In the genomic region with DNA sequence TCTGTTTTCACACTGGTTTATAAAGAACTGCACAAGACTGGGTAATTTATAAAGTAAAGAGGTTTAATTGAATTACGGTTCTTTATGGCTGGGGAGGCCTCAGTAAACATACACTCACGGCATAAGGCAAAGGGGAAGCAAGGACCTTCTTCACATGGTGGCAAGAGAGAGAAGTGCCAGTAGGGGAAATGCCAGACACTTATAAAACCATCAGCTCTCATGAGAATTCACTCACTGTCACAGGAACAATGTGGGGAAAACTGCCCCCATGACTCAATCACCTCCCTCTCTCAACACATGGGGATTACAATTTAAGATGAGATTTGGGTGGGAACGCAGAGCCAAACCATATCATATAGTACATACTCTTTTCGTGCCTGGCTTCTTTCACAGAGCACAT, we compare ENCODE assay signal across 26 cellular contexts. TPM values are rescaled to one million over a fixed set of nuclear protein-coding genes. Genes with fewer than 3 reads are reported as not detected.
DNase-seq lines count a peak whose midpoint lies in the region; ATAC-seq, FAIRE-seq and TF ChIP-seq lines count a peak whose summit lies in the region.
"Had no signal": no experiment of that assay in that cellular context is flagged by ENCODE, and none has a peak within 500 bp of the region (broad histone marks: within the 10 kb centered on the region; RNA-seq: fewer than 3 reads in every experiment).

No MANE protein-coding gene starts in this region.

- no peaks in the 10 kb centered on the region for H3K9me3 Mint-ChIP-seq in activated CD4-positive, alpha-beta T cell treated with anti-CD3 and anti-CD28 coated beads, Interleukin-2, amount 10 ng/mL, durations not matched to agents 24 days and 14 days
- no peaks in the 10 kb centered on the region for H3K9me3 Mint-ChIP-seq in dendritic cell treated with granulocyte-macrophage colony-stimulating factor and Interleukin-4, amounts not matched to agents 40 ng/mL and 50 ng/mL, for 4 days
- no peaks in the 10 kb centered on the region for H3K9me3 Mint-ChIP-seq in stimulated activated naive B cell treated with anti-CD40 and anti-IgM and Interleukin-4, amounts not matched to agents 10 μg/mL and 1 μg/mL and 100 μg/mL, for 72 hours
- H3K9me3 Mint-ChIP-seq in activated T-helper 1 cell treated with anti-CD3 and anti-CD28 coated beads, Interleukin-12 subunit alpha, Interleukin-12 subunit beta, Interleukin-2, Interleukin-4 antibody, amounts not matched to agents 30 ng/mL and 10 ng/mL and 1 ng/mL, durations not matched to agents 14 hours and 24 hours and 36 hours, result peaks cover 3% of the 10 kb centered on the region
- H3K9me3 Mint-ChIP-seq: CD8-positive, alpha-beta T cell had no signal

- H3K9me3 ChIP-seq in stomach, result no peaks in the 10 kb centered on the region
- H3K9me3 ChIP-seq: breast epithelium, mucosa of descending colon had no signal

- no peaks in the 10 kb centered on the region for H3K27me3 Mint-ChIP-seq in activated CD4-positive, alpha-beta T cell treated with anti-CD3 and anti-CD28 coated beads, Interleukin-2, amount 10 ng/mL, durations not matched to agents 24 days and 14 days
- H3K27me3 Mint-ChIP-seq in dendritic cell treated with granulocyte-macrophage colony-stimulating factor and Interleukin-4, amounts not matched to agents 40 ng/mL and 50 ng/mL, for 4 days, result no peaks in the 10 kb centered on the region
- H3K27me3 Mint-ChIP-seq in stimulated activated naive B cell treated with anti-CD40 and anti-IgM and Interleukin-4, amounts not matched to agents 10 μg/mL and 1 μg/mL and 100 μg/mL, for 72 hours, result no peaks in the 10 kb centered on the region
- no peaks in the 10 kb centered on the region for H3K27me3 Mint-ChIP-seq in activated T-helper 1 cell treated with anti-CD3 and anti-CD28 coated beads, Interleukin-12 subunit alpha, Interleukin-12 subunit beta, Interleukin-2, Interleukin-4 antibody, amounts not matched to agents 30 ng/mL and 10 ng/mL and 1 ng/mL, durations not matched to agents 14 hours and 24 hours and 36 hours (ENCODE audit: insufficient read depth)

- TF ChIP-seq CTCF in stomach (IDR thresholded peaks at IDR 0.05), result no peak

- intact Hi-C loops in activated CD4-positive, alpha-beta T cell treated with anti-CD3 and anti-CD28 coated beads, Interleukin-2, amount 10 ng/mL, durations not matched to agents 24 days and 14 days (cut with micrococcal nuclease), result no loop called here
- intact Hi-C loops in dendritic cell treated with granulocyte-macrophage colony-stimulating factor and Interleukin-4, amounts not matched to agents 40 ng/mL and 50 ng/mL, for 4 days (cut with micrococcal nuclease), result loop anchor here (5.0 kb wide), 1 partner anchor 37 kb away; no protein-coding TSS in a partner anchor
- intact Hi-C loops in activated T-helper 1 cell treated with anti-CD3 and anti-CD28 coated beads, Interleukin-12 subunit alpha, Interleukin-12 subunit beta, Interleukin-2, Interleukin-4 antibody, amounts not matched to agents 30 ng/mL and 10 ng/mL and 1 ng/mL, durations not matched to agents 14 hours and 24 hours and 36 hours (cut with micrococcal nuclease), result no loop called here
- intact Hi-C loops in stomach (cut with DNase I; ENCODE audit: low total_unique reads), result no loop called here

- TF ChIP-seq EP300 in stomach (IDR thresholded peaks at IDR 0.05), result no peak

- H3K4me3 Mint-ChIP-seq in activated CD4-positive, alpha-beta T cell treated with anti-CD3 and anti-CD28 coated beads, Interleukin-2, amount 10 ng/mL, durations not matched to agents 24 days and 14 days, result no peak overlapping the region
- H3K4me3 Mint-ChIP-seq in dendritic cell treated with granulocyte-macrophage colony-stimulating factor and Interleukin-4, amounts not matched to agents 40 ng/mL and 50 ng/mL, for 4 days, result peak overlapping the region; percentile 6
- peak overlapping the region; percentile 33 to 42 for H3K4me3 Mint-ChIP-seq in stimulated activated naive B cell treated with anti-CD40 and anti-IgM and Interleukin-4, amounts not matched to agents 10 μg/mL and 1 μg/mL and 100 μg/mL, for 72 hours
- no peak overlapping the region for H3K4me3 Mint-ChIP-seq in activated T-helper 1 cell treated with anti-CD3 and anti-CD28 coated beads, Interleukin-12 subunit alpha, Interleukin-12 subunit beta, Interleukin-2, Interleukin-4 antibody, amounts not matched to agents 30 ng/mL and 10 ng/mL and 1 ng/mL, durations not matched to agents 14 hours and 24 hours and 36 hours
- H3K4me3 Mint-ChIP-seq: CD8-positive, alpha-beta T cell had no signal

- H3K36me3 Mint-ChIP-seq in activated CD4-positive, alpha-beta T cell treated with anti-CD3 and anti-CD28 coated beads, Interleukin-2, amount 10 ng/mL, durations not matched to agents 24 days and 14 days (ENCODE audit: low read depth), result peaks cover 31% of the 10 kb centered on the region
- peaks cover 18% of the 10 kb centered on the region for H3K36me3 Mint-ChIP-seq in dendritic cell treated with granulocyte-macrophage colony-stimulating factor and Interleukin-4, amounts not matched to agents 40 ng/mL and 50 ng/mL, for 4 days (ENCODE audit: low read depth)
- peaks cover 4 to 26% of the 10 kb centered on the region in 2 donors for H3K36me3 Mint-ChIP-seq in stimulated activated naive B cell treated with anti-CD40 and anti-IgM and Interleukin-4, amounts not matched to agents 10 μg/mL and 1 μg/mL and 100 μg/mL, for 72 hours
- H3K36me3 Mint-ChIP-seq in activated T-helper 1 cell treated with anti-CD3 and anti-CD28 coated beads, Interleukin-12 subunit alpha, Interleukin-12 subunit beta, Interleukin-2, Interleukin-4 antibody, amounts not matched to agents 30 ng/mL and 10 ng/mL and 1 ng/mL, durations not matched to agents 14 hours and 24 hours and 36 hours (ENCODE audit: low read depth), result peaks cover 14% of the 10 kb centered on the region

- H3K4me1 ChIP-seq in stomach, result peaks cover 0 to 9% (median 0%) of the 10 kb centered on the region in 4 donors
- H3K4me1 ChIP-seq: breast epithelium had no signal

- peak; percentile 69 for FAIRE-seq in GM12892 (lab: Jason Lieb, UNC)
- FAIRE-seq: endothelial cell of umbilical vein, K562, urothelium cell line had no signal

- no peaks in the 10 kb centered on the region for H3K36me3 ChIP-seq in stomach
- H3K36me3 ChIP-seq: breast epithelium, heart right ventricle had no signal

- peak; percentile 75 to 79 for ATAC-seq in stimulated activated naive B cell treated with anti-CD40 and anti-IgM and Interleukin-4, amounts not matched to agents 10 μg/mL and 1 μg/mL and 100 μg/mL, for 72 hours (replicated peaks)
- ATAC-seq: CD8-positive, alpha-beta T cell; K562; left ventricle myocardium superior; mucosa of descending colon had no signal

- no peak overlapping the region for H3K4me3 ChIP-seq in stomach
- H3K4me3 ChIP-seq: breast epithelium, heart right ventricle, K562, mucosa of descending colon, smooth muscle cell had no signal

- no peaks in the 10 kb centered on the region for H3K27me3 ChIP-seq in stomach
- H3K27me3 ChIP-seq: breast epithelium, heart right ventricle had no signal

- H3K27ac Mint-ChIP-seq in activated CD4-positive, alpha-beta T cell treated with anti-CD3 and anti-CD28 coated beads, Interleukin-2, amount 10 ng/mL, durations not matched to agents 24 days and 14 days, result peak overlapping the region; percentile 4
- peak overlapping the region; percentile 77 for H3K27ac Mint-ChIP-seq in dendritic cell treated with granulocyte-macrophage colony-stimulating factor and Interleukin-4, amounts not matched to agents 40 ng/mL and 50 ng/mL, for 4 days
- H3K27ac Mint-ChIP-seq in stimulated activated naive B cell treated with anti-CD40 and anti-IgM and Interleukin-4, amounts not matched to agents 10 μg/mL and 1 μg/mL and 100 μg/mL, for 72 hours, result peak overlapping the region; percentile 93
- no peak overlapping the region for H3K27ac Mint-ChIP-seq in activated T-helper 1 cell treated with anti-CD3 and anti-CD28 coated beads, Interleukin-12 subunit alpha, Interleukin-12 subunit beta, Interleukin-2, Interleukin-4 antibody, amounts not matched to agents 30 ng/mL and 10 ng/mL and 1 ng/mL, durations not matched to agents 14 hours and 24 hours and 36 hours
- H3K27ac Mint-ChIP-seq: CD8-positive, alpha-beta T cell had no signal

- no peak for DNase-seq in activated CD4-positive, alpha-beta T cell treated with anti-CD3 and anti-CD28 coated beads, Interleukin-2, amount 10 ng/mL, durations not matched to agents 24 days and 14 days
- DNase-seq in activated CD4-positive, alpha-beta T cell treated with anti-CD3 and anti-CD28 coated beads for 48 hours, result no peak
- no peak for DNase-seq in GM12892 (ENCODE audit: insufficient read length)
- peak; percentile 32 for DNase-seq in stimulated activated naive B cell treated with anti-CD40 and anti-IgM and Interleukin-4, amounts not matched to agents 10 μg/mL and 1 μg/mL and 100 μg/mL, for 72 hours
- no peak for DNase-seq in activated T-helper 1 cell treated with anti-CD3 and anti-CD28 coated beads, Interleukin-12 subunit alpha, Interleukin-12 subunit beta, Interleukin-2, Interleukin-4 antibody, amounts not matched to agents 30 ng/mL and 10 ng/mL and 1 ng/mL, durations not matched to agents 14 hours and 24 hours and 36 hours (ENCODE audit: low spot score)
- DNase-seq in NCI-H2029 (lab: John Stamatoyannopoulos, UW), result no peak
- no peak for DNase-seq in stomach
- DNase-seq: activated CD4-positive, alpha-beta T cell treated with anti-CD3 and anti-CD28 coated beads for 4 hours; activated effector memory CD4-positive, alpha-beta T cell treated with anti-CD3 and anti-CD28 coated beads, Interleukin-2, amount 50 U/mL, for 16 hours; CD8-positive, alpha-beta T cell; dermis blood vessel endothelial cell; DMS53; heart right ventricle; left ventricle myocardium superior; mucosa of descending colon; NCI-H1048; NCI-H2081; nucleus accumbens; stimulated activated CD4-positive, alpha-beta T cell treated with anti-CD3 and anti-CD28 coated beads, Interleukin-4, amount 100 ng/mL, for 24 hours had no signal

- no peak for TF ChIP-seq POLR2A in GM12892 (IDR thresholded peaks at IDR 0.05; ENCODE audit: low read depth, low read length)
- TF ChIP-seq POLR2A in stomach (IDR thresholded peaks at IDR 0.05), result no peak

- H3K4me1 Mint-ChIP-seq in activated CD4-positive, alpha-beta T cell treated with anti-CD3 and anti-CD28 coated beads, Interleukin-2, amount 10 ng/mL, durations not matched to agents 24 days and 14 days, result peaks cover 58% of the 10 kb centered on the region
- H3K4me1 Mint-ChIP-seq in dendritic cell treated with granulocyte-macrophage colony-stimulating factor and Interleukin-4, amounts not matched to agents 40 ng/mL and 50 ng/mL, for 4 days (ENCODE audit: low read depth), result peaks cover 83% of the 10 kb centered on the region
- H3K4me1 Mint-ChIP-seq in stimulated activated naive B cell treated with anti-CD40 and anti-IgM and Interleukin-4, amounts not matched to agents 10 μg/mL and 1 μg/mL and 100 μg/mL, for 72 hours, result peaks cover 53 to 82% of the 10 kb centered on the region in 2 donors
- peaks cover 66% of the 10 kb centered on the region for H3K4me1 Mint-ChIP-seq in activated T-helper 1 cell treated with anti-CD3 and anti-CD28 coated beads, Interleukin-12 subunit alpha, Interleukin-12 subunit beta, Interleukin-2, Interleukin-4 antibody, amounts not matched to agents 30 ng/mL and 10 ng/mL and 1 ng/mL, durations not matched to agents 14 hours and 24 hours and 36 hours (ENCODE audit: low read depth)

- WGBS in stomach, 5 donors, result 82 to 96% (median 92%) methylated on average over 4 of the region's 4 CpGs

- H3K27ac ChIP-seq in stomach, result no peak overlapping the region
- H3K27ac ChIP-seq: breast epithelium, RWPE1 had no signal

RNA-seq across cellular contexts. Expression of a gene that starts 42.4 kb away (rescaled TPM):
- total RNA-seq in activated CD4-positive, alpha-beta T cell treated with anti-CD3 and anti-CD28 coated beads, Interleukin-2, amount 10 ng/mL, durations not matched to agents 24 days and 14 days, result 98.9 and 106 TPM in 2 replicates
- 75.2 TPM for polyA plus RNA-seq in GM12892 (2012; ENCODE audit: missing spikeins)
- 82.5 and 86.6 TPM in 2 replicates for total RNA-seq in activated T-helper 1 cell treated with anti-CD3 and anti-CD28 coated beads, Interleukin-12 subunit alpha, Interleukin-12 subunit beta, Interleukin-2, Interleukin-4 antibody, amounts not matched to agents 30 ng/mL and 10 ng/mL and 1 ng/mL, durations not matched to agents 14 hours and 24 hours and 36 hours
- total RNA-seq in stomach, result 100 to 1,000 TPM in 1 of 5 donors, 10 to 100 TPM in 4; 21.9 to 123 (median 35.0) TPM
- 10 to 100 TPM; 20.1 to 24.6 (median 23.9) TPM for polyA plus RNA-seq in stomach

Comparison
In these comparisons a context has a peak if more than half of its experiments do, and no peak if none do; other contexts are left out.
1. H3K4me3 Mint-ChIP-seq: peak in dendritic cell treated with granulocyte-macrophage colony-stimulating factor and Interleukin-4, amounts not matched to agents 40 ng/mL and 50 ng/mL, for 4 days (single experiment) and stimulated activated naive B cell treated with anti-CD40 and anti-IgM and Interleukin-4, amounts not matched to agents 10 μg/mL and 1 μg/mL and 100 μg/mL, for 72 hours (2 of 2); none in activated CD4-positive, alpha-beta T cell treated with anti-CD3 and anti-CD28 coated beads, Interleukin-2, amount 10 ng/mL, durations not matched to agents 24 days and 14 days (single experiment) and activated T-helper 1 cell treated with anti-CD3 and anti-CD28 coated beads, Interleukin-12 subunit alpha, Interleukin-12 subunit beta, Interleukin-2, Interleukin-4 antibody, amounts not matched to agents 30 ng/mL and 10 ng/mL and 1 ng/mL, durations not matched to agents 14 hours and 24 hours and 36 hours (single experiment).